Comparison of ENCODE assay signal across 12 cellular contexts in the genomic region with DNA sequence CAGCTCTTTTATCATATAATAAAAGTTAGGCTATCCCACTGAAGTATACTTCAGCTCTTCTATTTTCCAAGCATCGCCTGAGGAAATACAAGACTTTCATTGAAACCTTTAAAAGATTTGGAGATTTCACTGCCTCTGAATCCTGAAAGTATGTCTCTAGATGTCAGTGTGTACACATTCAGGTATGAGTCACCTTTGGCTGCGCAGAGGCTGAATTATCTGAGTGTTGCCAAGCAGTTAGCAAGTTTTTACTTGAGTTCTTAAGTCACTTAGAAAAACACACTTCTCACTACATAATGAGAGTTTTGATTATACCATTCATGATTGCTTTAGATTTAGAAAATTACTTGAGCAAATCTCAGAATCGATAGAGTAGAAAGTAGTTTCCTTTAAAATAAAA.
DNase-seq lines count a peak whose midpoint lies in the region; ATAC-seq, FAIRE-seq and TF ChIP-seq lines count a peak whose summit lies in the region.
"Had no signal": no experiment of that assay in that cellular context is flagged by ENCODE, and none has a peak within 500 bp of the region (broad histone marks: within the 10 kb centered on the region; RNA-seq: fewer than 3 reads in every experiment).

No MANE protein-coding gene starts in this region.

- CTCF ChIA-PET in A549 (lab: Yijun Ruan, JAX) = interaction anchor here (1.2 to 1.8 kb wide), 3 partner anchors 10 to 211 kb away, joined by 3 to 9 read pairs (median 4); no protein-coding TSS in a partner anchor

- TF ChIP-seq EP300 in A549 (IDR thresholded peaks at IDR 0.05) = no peak

- intact Hi-C loops in left lung (cut with DNase I) = no loop called here

- H3K27me3 ChIP-seq in MG63 (no peaks in the 10 kb centered on the region), left lung (no peaks in the 10 kb centered on the region)
- H3K27me3 ChIP-seq: SJSA1 had no signal

- peaks cover 10% of the 10 kb centered on the region; the same call in 2 of the 3 replicates for H3K4me1 ChIP-seq in A549
- no peaks in the 10 kb centered on the region for H3K4me1 ChIP-seq in left lung
- H3K4me1 ChIP-seq: psoas muscle, SJSA1 had no signal

- TF ChIP-seq RAD21 in A549 (conservative IDR thresholded peaks at IDR 0.05 in 1 of 2, IDR thresholded peaks at IDR 0.05 in 1 of 2) = peak; percentile 26 to 28; a peak in 1 of 5 replicates

- H3K9me3 ChIP-seq in A549 (no peaks in the 10 kb centered on the region), MG63 (no peaks in the 10 kb centered on the region), left lung (no peaks in the 10 kb centered on the region)
- H3K9me3 ChIP-seq: psoas muscle, SJSA1 had no signal

- TF ChIP-seq POLR2A in A549 (IDR thresholded peaks at IDR 0.05; ENCODE audit: low read length) (no peak), GM12892 (IDR thresholded peaks at IDR 0.05; ENCODE audit: low read depth, low read length) (no peak)

- ATAC-seq in A549 (peak; percentile 69 to 74; a peak in 5 of 6 replicates), left lung (peak; percentile 98)
- ATAC-seq: psoas muscle had no signal

- WGBS in A549 (ENCODE audit: missing lambda C conversion rate) = 19% methylated on average over 3 of the region's 3 CpGs

- POLR2A ChIA-PET in A549 (lab: Yijun Ruan, JAX) = no interaction called here

- peak; percentile 28 to 45 for DNase-seq in A549 (ENCODE audit: low read depth in 1 of 2, low spot score in 1 of 2)
- DNase-seq in MG63 = peak; percentile 41
- DNase-seq in cardiac fibroblast (ENCODE audit: low read depth in 2 of 2) = peak; percentile 21 to 25
- no peak for DNase-seq in left lung
- no peak for DNase-seq in NCI-H1092 (lab: John Stamatoyannopoulos, UW)
- no peak for DNase-seq in activated T-cell treated with anti-CD3 and anti-CD28 coated beads, Interleukin-2, amount 50 U/mL, for 48 hours
- no peak for DNase-seq in GM12892 (ENCODE audit: insufficient read length)
- DNase-seq in NCI-H1105 treated with DMSO at 0.1 percent for 48 hours (lab: John Stamatoyannopoulos, UW) = no peak
- DNase-seq: DMS79, NCI-H510A treated with DMSO at 0.1 percent for 48 hours, psoas muscle had no signal

- H3K4me2 ChIP-seq in A549 = peak overlapping the region; percentile 40

- H3K4me3 ChIP-seq in A549 (no peak overlapping the region), MG63 (no peak overlapping the region), cardiac fibroblast (replicated peaks in 1 of 2; ENCODE audit: low read depth in 2 of 2, low read length in 2 of 2) (no peak overlapping the region), left lung (no peak overlapping the region)
- H3K4me3 ChIP-seq: psoas muscle, SJSA1 had no signal

- TF ChIP-seq CTCF in A549 (IDR thresholded peaks at IDR 0.05) = peak; percentile 20; the same call in 1 of the 3 replicates
- TF ChIP-seq CTCF in cardiac fibroblast (IDR thresholded peaks at IDR 0.05; ENCODE audit: low read depth, low read length) = no peak
- no peak for TF ChIP-seq CTCF in left lung (IDR thresholded peaks at IDR 0.05)

- FAIRE-seq in A549 (lab: Jason Lieb, UNC) = no peak
- FAIRE-seq in GM12892 (lab: Jason Lieb, UNC) = no peak

- no peak overlapping the region for H3K27ac ChIP-seq in A549
- no peak overlapping the region for H3K27ac ChIP-seq in left lung
- H3K27ac ChIP-seq: psoas muscle, SJSA1 had no signal

- H3K36me3 ChIP-seq in MG63 = no peaks in the 10 kb centered on the region
- no peaks in the 10 kb centered on the region for H3K36me3 ChIP-seq in left lung
- H3K36me3 ChIP-seq: SJSA1 had no signal

TF ChIP-seq in A549, 52 proteins besides CTCF, POLR2A, EP300 and RAD21:
- TF ChIP-seq FOSL2 (IDR thresholded peaks at IDR 0.05) (no peak), FOSL2 (CRISPR knock-in tag; IDR thresholded peaks at IDR 0.05) (peak; percentile 75), SREBF2 (IDR thresholded peaks at IDR 0.05) (no peak)

Comparison
In these comparisons a context has a peak if more than half of its experiments do, and no peak if none do; other contexts are left out.
1. DNase-seq: peak in A549 (2 of 2), MG63 (single experiment) and cardiac fibroblast (2 of 2); none in left lung (0 of 2), NCI-H1092 (single experiment), activated T-cell treated with anti-CD3 and anti-CD28 coated beads, Interleukin-2, amount 50 U/mL, for 48 hours (0 of 2), GM12892 (single experiment) and NCI-H1105 treated with DMSO at 0.1 percent for 48 hours (single experiment).